In the genomic region with DNA sequence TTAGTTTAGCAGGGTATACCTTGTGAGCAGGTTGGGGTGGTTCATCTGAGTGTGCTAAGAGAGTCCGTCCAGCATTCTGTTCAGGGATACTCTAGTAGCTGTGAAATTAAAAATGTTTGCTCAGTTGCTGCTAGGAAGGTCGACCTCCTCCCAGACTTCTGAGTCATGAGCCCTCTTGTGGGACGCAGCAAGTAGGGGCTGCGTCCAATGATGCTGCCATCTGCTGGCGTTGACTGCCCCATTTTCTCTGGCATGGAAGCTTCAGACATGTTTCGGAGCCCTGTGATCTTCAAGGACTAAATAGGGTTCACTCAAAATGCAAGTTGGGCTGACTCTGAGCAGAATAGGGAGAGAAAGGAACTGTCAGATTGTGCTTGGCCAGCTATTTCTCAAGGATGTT, we compare ENCODE assay signal across 8 cellular contexts.
DNase-seq lines count a peak whose midpoint lies in the region; ATAC-seq and TF ChIP-seq lines count a peak whose summit lies in the region.

No MANE protein-coding gene starts in this region.

- no peak overlapping the region for H3K4me3 Mint-ChIP-seq in naive B cell

- CTCF ChIA-PET in HEK293T (lab: Yijun Ruan, JAX), result interaction anchor here (0.7 to 1.2 kb wide), 2 partner anchors 63 to 108 kb away, joined by 3 read pairs; no protein-coding TSS in a partner anchor
- CTCF ChIA-PET in SK-N-SH (lab: Yijun Ruan, JAX), result interaction anchor here (0.7 to 1.0 kb wide), 2 partner anchors 158 to 785 kb away, joined by 3 to 4 read pairs; no protein-coding TSS in a partner anchor

- peaks cover 7 to 9% of the 10 kb centered on the region in 2 donors for H3K36me3 Mint-ChIP-seq in naive B cell

- no peak overlapping the region for H3K27ac Mint-ChIP-seq in naive B cell

- no peak overlapping the region for H3K9ac ChIP-seq in SK-N-SH

- TF ChIP-seq RAD21 in SK-N-SH (IDR thresholded peaks at IDR 0.05; ENCODE audit: low read length), result peak; percentile 50

- H4K20me1 ChIP-seq in SK-N-SH (ENCODE audit: insufficient read depth), result no peaks in the 10 kb centered on the region

- H3K27me3 ChIP-seq in SK-N-SH (ENCODE audit: insufficient read depth) (no peaks in the 10 kb centered on the region), dorsolateral prefrontal cortex (no peaks in the 10 kb centered on the region), upper lobe of right lung (no peaks in the 10 kb centered on the region)

- H3K27ac ChIP-seq in SK-N-SH (ENCODE audit: low read depth in 2 of 2, low read length in 1 of 2) (no peak overlapping the region), dorsolateral prefrontal cortex (no peak overlapping the region), upper lobe of right lung (no peak overlapping the region)

- POLR2A ChIA-PET in HEK293T (lab: Yijun Ruan, JAX) (no interaction called here), SK-N-SH (lab: Yijun Ruan, JAX) (no interaction called here)

- H3K9me3 Mint-ChIP-seq in naive B cell, result peaks cover 4 to 23% (median 9%) of the 10 kb centered on the region in 7 donors

- TF ChIP-seq CTCF in SK-N-SH (IDR thresholded peaks at IDR 0.05), result peak; percentile 60
- peak in 47 of 56 donors; percentile 14 to 65 (median 46) for TF ChIP-seq CTCF in dorsolateral prefrontal cortex (IDR thresholded peaks at IDR 0.05 in 54 of 56, conservative IDR thresholded peaks at IDR 0.05 in 2 of 56; ENCODE audit: low read depth in 1 of 56, partially characterized antibody in 56 of 56)
- peak; percentile 29 for TF ChIP-seq CTCF in upper lobe of right lung (IDR thresholded peaks at IDR 0.05)

- intact Hi-C loops in dorsolateral prefrontal cortex (cut with DNase I), result loop anchor here in 1 of 2 donors (5.0 kb wide), 1 partner anchor 783 kb away; no protein-coding TSS in a partner anchor
- intact Hi-C loops in upper lobe of right lung (cut with DNase I), result no loop called here

- H3K4me3 ChIP-seq in SK-N-SH (ENCODE audit: low read depth in 2 of 2, low read length in 1 of 2) (no peak overlapping the region), dorsolateral prefrontal cortex (no peak overlapping the region), upper lobe of right lung (no peak overlapping the region)

- H3K36me3 ChIP-seq in SK-N-SH (replicated peaks in 1 of 2; ENCODE audit: control insufficient read depth in 1 of 2, insufficient read depth in 2 of 2, low read length in 1 of 2) (no peaks in the 10 kb centered on the region), upper lobe of right lung (no peaks in the 10 kb centered on the region)

- H3F3A ChIP-seq in SK-N-SH (replicated peaks; ENCODE audit: insufficient read depth), result no peaks in the 10 kb centered on the region

- no peaks in the 10 kb centered on the region for H3K9me2 ChIP-seq in SK-N-SH

- no peaks in the 10 kb centered on the region for H3K4me1 Mint-ChIP-seq in naive B cell

- no peak for ATAC-seq in naive B cell (ENCODE audit: low read depth in 2 of 2)
- ATAC-seq in upper lobe of right lung, result peak; percentile 43
- ATAC-seq in HG02938 (IDR thresholded peaks at IDR 0.05; ENCODE audit: unreplicated experiment), result no peak
- ATAC-seq in HG02981 (IDR thresholded peaks at IDR 0.05; ENCODE audit: unreplicated experiment), result no peak

- peaks cover 0 to 9% (median 0%) of the 10 kb centered on the region in 3 donors for H3K27me3 Mint-ChIP-seq in naive B cell

- H3K4me2 ChIP-seq in SK-N-SH, result no peak overlapping the region

- H3K9me3 ChIP-seq in SK-N-SH, result 0 out of 2 replicates have a peak, but pooled peaks cover 4% of the 10 kb centered on the region
- H3K9me3 ChIP-seq in upper lobe of right lung, result no peaks in the 10 kb centered on the region

- no peak overlapping the region for H2AFZ ChIP-seq in SK-N-SH (ENCODE audit: low read depth)

- no peaks in the 10 kb centered on the region for H3K79me2 ChIP-seq in SK-N-SH (ENCODE audit: insufficient read depth)

- 48% methylated on average over 6 of the region's 6 CpGs for WGBS in SK-N-SH (ENCODE audit: low lambda C conversion rate)

- H3K4me1 ChIP-seq in SK-N-SH (ENCODE audit: control insufficient read depth in 1 of 2, insufficient read depth in 2 of 2, low read depth in 1 of 2, low read length in 1 of 2) (no peaks in the 10 kb centered on the region), upper lobe of right lung (no peaks in the 10 kb centered on the region)

- no peak for TF ChIP-seq EP300 in SK-N-SH (IDR thresholded peaks at IDR 0.05; ENCODE audit: borderline replicate concordance in 1 of 2, low read depth in 1 of 2, low read length in 1 of 2)

- DNase-seq in DMS 273 treated with DMSO at 0.1 percent for 48 hours (lab: John Stamatoyannopoulos, UW) (peak; percentile 3), HEK293T (ENCODE audit: extremely low spot score) (peak; percentile 59), SK-N-SH (no peak), dorsolateral prefrontal cortex (peak in 6 of 10 donors; percentile 4 to 43 (median 25)), naive B cell (peak; percentile 11), upper lobe of right lung (no peak)

TF ChIP-seq in HEK293T, 16 proteins besides CTCF, POLR2A, EP300 and RAD21:
- TF ChIP-seq L3MBTL2 (conservative IDR thresholded peaks at IDR 0.05) (no peak), FOXK2 (IDR thresholded peaks at IDR 0.05) (no peak), CTBP1 (IDR thresholded peaks at IDR 0.05; ENCODE audit: borderline replicate concordance) (no peak), SUZ12 (IDR thresholded peaks at IDR 0.05) (no peak), BHLHE40 (IDR thresholded peaks at IDR 0.05; ENCODE audit: borderline replicate concordance) (no peak), ELF4 (IDR thresholded peaks at IDR 0.05) (no peak), FOXA1 (IDR thresholded peaks at IDR 0.05) (no peak), NFRKB (IDR thresholded peaks at IDR 0.05) (no peak), ARNT (IDR thresholded peaks at IDR 0.05) (no peak), ZNF384 (IDR thresholded peaks at IDR 0.05) (no peak), FOXM1 (IDR thresholded peaks at IDR 0.05; ENCODE audit: borderline replicate concordance) (no peak)
- TF ChIP-seq, protein P1, sequence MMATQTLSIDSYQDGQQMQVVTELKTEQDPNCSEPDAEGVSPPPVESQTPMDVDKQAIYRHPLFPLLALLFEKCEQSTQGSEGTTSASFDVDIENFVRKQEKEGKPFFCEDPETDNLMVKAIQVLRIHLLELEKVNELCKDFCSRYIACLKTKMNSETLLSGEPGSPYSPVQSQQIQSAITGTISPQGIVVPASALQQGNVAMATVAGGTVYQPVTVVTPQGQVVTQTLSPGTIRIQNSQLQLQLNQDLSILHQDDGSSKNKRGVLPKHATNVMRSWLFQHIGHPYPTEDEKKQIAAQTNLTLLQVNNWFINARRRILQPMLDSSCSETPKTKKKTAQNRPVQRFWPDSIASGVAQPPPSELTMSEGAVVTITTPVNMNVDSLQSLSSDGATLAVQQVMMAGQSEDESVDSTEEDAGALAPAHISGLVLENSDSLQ (IDR thresholded peaks at IDR 0.05), result no peak
TF ChIP-seq in HEK293T: peak in this region for 0.

TF ChIP-seq in SK-N-SH, 30 proteins besides CTCF, POLR2A, EP300 and RAD21 (continues in another document):
- TF ChIP-seq, protein P2, sequence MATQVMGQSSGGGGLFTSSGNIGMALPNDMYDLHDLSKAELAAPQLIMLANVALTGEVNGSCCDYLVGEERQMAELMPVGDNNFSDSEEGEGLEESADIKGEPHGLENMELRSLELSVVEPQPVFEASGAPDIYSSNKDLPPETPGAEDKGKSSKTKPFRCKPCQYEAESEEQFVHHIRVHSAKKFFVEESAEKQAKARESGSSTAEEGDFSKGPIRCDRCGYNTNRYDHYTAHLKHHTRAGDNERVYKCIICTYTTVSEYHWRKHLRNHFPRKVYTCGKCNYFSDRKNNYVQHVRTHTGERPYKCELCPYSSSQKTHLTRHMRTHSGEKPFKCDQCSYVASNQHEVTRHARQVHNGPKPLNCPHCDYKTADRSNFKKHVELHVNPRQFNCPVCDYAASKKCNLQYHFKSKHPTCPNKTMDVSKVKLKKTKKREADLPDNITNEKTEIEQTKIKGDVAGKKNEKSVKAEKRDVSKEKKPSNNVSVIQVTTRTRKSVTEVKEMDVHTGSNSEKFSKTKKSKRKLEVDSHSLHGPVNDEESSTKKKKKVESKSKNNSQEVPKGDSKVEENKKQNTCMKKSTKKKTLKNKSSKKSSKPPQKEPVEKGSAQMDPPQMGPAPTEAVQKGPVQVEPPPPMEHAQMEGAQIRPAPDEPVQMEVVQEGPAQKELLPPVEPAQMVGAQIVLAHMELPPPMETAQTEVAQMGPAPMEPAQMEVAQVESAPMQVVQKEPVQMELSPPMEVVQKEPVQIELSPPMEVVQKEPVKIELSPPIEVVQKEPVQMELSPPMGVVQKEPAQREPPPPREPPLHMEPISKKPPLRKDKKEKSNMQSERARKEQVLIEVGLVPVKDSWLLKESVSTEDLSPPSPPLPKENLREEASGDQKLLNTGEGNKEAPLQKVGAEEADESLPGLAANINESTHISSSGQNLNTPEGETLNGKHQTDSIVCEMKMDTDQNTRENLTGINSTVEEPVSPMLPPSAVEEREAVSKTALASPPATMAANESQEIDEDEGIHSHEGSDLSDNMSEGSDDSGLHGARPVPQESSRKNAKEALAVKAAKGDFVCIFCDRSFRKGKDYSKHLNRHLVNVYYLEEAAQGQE (IDR thresholded peaks at IDR 0.05; ENCODE audit: low read depth, low read length), result 0 out of 2 replicates have a peak, but pooled peaks have one; percentile 16
- no peak for TF ChIP-seq RXRA (IDR thresholded peaks at IDR 0.05; ENCODE audit: borderline replicate concordance, low read depth)
- TF ChIP-seq, protein P3, sequence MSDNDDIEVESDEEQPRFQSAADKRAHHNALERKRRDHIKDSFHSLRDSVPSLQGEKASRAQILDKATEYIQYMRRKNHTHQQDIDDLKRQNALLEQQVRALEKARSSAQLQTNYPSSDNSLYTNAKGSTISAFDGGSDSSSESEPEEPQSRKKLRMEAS (IDR thresholded peaks at IDR 0.05; ENCODE audit: low read depth), result no peak
- TF ChIP-seq TCF12 (IDR thresholded peaks at IDR 0.05), result no peak
- TF ChIP-seq GABPA (IDR thresholded peaks at IDR 0.05; ENCODE audit: low read depth), result no peak
- no peak for TF ChIP-seq EZH2phosphoT487 (IDR thresholded peaks at IDR 0.05; ENCODE audit: borderline replicate concordance, low read depth)
- no peak for TF ChIP-seq MEF2A (IDR thresholded peaks at IDR 0.05; ENCODE audit: borderline replicate concordance, low read depth)
- TF ChIP-seq FOSL2 (IDR thresholded peaks at IDR 0.05; ENCODE audit: borderline replicate concordance, low read depth), result 0 out of 2 replicates have a peak, but pooled peaks have one; percentile 15
- TF ChIP-seq SMC3 (IDR thresholded peaks at IDR 0.05; ENCODE audit: low read depth, low read length), result peak; percentile 53

Comparison
In these comparisons a context has a peak if more than half of its experiments do, and no peak if none do; other contexts are left out.
1. DNase-seq: peak in DMS 273 treated with DMSO at 0.1 percent for 48 hours (single experiment), HEK293T (single experiment), dorsolateral prefrontal cortex (6 of 10) and naive B cell (single experiment); none in SK-N-SH (single experiment) and upper lobe of right lung (single experiment).
2. Peak in every context shown above with its lines, with median percentiles within 50 percentile points of each other: CTCF ChIP-seq.